ENCODE assay signal across 8 cellular contexts in genomic region chr5:72817639-72818266, GRCh38. TPM values are rescaled to one million over a fixed set of nuclear protein-coding genes. Genes with fewer than 3 reads are reported as not detected.
DNase-seq lines count a peak whose midpoint lies in the region; ATAC-seq, FAIRE-seq and TF ChIP-seq lines count a peak whose summit lies in the region.

No MANE protein-coding gene starts in this region.

- H3K4me3 ChIP-seq in DOHH2 (ENCODE audit: low read length): peak overlapping the region; percentile 96
- peak overlapping the region; percentile 72 for H3K4me3 ChIP-seq in OCI-LY1 (ENCODE audit: low read depth, low read length, poor library complexity, severe bottlenecking)
- H3K4me3 ChIP-seq in H1 (ENCODE audit: extremely low read depth in 1 of 4, insufficient read depth in 2 of 4, low read depth in 3 of 4, low read length in 4 of 4): peak overlapping the region; percentile 76 to 87 (median 81)

- TF ChIP-seq POLR2A in H1 (IDR thresholded peaks at IDR 0.05; ENCODE audit: control extremely low read depth in 1 of 2, low read depth in 2 of 2, low read length in 2 of 2): no peak

- H3K9me2 ChIP-seq in DOHH2 (replicated peaks; ENCODE audit: control insufficient read depth, low read length) (no peaks in the 10 kb centered on the region), OCI-LY1 (ENCODE audit: low read depth, low read length) (no peaks in the 10 kb centered on the region)

- H3K9ac ChIP-seq in OCI-LY1 (ENCODE audit: low read length) (peak overlapping the region; percentile 75), H1 (replicated peaks in 1 of 4; ENCODE audit: extremely low read depth in 1 of 4, low read depth in 3 of 4, low read length in 3 of 4) (peak overlapping the region in 1 of 4 experiments; percentile 90; a peak in 3 of 7 replicates)

- 0 out of 2 replicates have a peak overlapping the region, but pooled peaks have one; percentile 7 for H2AFZ ChIP-seq in OCI-LY1 (ENCODE audit: low read length)
- H2AFZ ChIP-seq in H1 (ENCODE audit: low read length): no peak overlapping the region

- CTCF ChIA-PET in H1 (lab: Charles Lee; ENCODE audit: partially characterized antibody): interaction anchor here (0.9 to 4.0 kb wide), 14 partner anchors 9 to 299 kb away, joined by 3 to 25 read pairs (median 4); no protein-coding TSS in a partner anchor

- no peaks in the 10 kb centered on the region for H3K9me3 Mint-ChIP-seq in osteocyte (ENCODE audit: unreplicated experiment)

- H3K27me3 ChIP-seq in DOHH2 (ENCODE audit: control insufficient read depth, low read length): no peaks in the 10 kb centered on the region
- no peaks in the 10 kb centered on the region for H3K27me3 ChIP-seq in OCI-LY1 (ENCODE audit: insufficient read depth, low read length)
- H3K27me3 ChIP-seq in H1 (replicated peaks in 1 of 4; ENCODE audit: control insufficient read depth in 3 of 4, extremely low read depth in 1 of 4, insufficient read depth in 3 of 4, low read length in 3 of 4): no peaks in the 10 kb centered on the region

- peaks cover 5% of the 10 kb centered on the region for H3F3A ChIP-seq in DOHH2 (ENCODE audit: control insufficient read depth, insufficient read depth)
- no peaks in the 10 kb centered on the region for H3F3A ChIP-seq in OCI-LY1 (ENCODE audit: insufficient read depth, low read length)

- no peak overlapping the region for H2BK5ac ChIP-seq in H1 (ENCODE audit: low read depth, low read length)

- peak overlapping the region; percentile 81 for H3K27ac ChIP-seq in DOHH2 (ENCODE audit: low read depth, low read length)
- H3K27ac ChIP-seq in OCI-LY1 (ENCODE audit: low read depth, low read length, poor library complexity, severe bottlenecking): peak overlapping the region; percentile 61
- H3K27ac ChIP-seq in H1 (ENCODE audit: low read depth, low read length): no peak overlapping the region

- H3K27me3 Mint-ChIP-seq in osteocyte (ENCODE audit: unreplicated experiment): no peaks in the 10 kb centered on the region

- peaks cover 63% of the 10 kb centered on the region for H3K79me2 ChIP-seq in DOHH2 (ENCODE audit: control insufficient read depth, low read length)
- H3K79me2 ChIP-seq in OCI-LY1 (ENCODE audit: insufficient read depth, low read length): no peaks in the 10 kb centered on the region
- H3K79me2 ChIP-seq in H1 (ENCODE audit: control insufficient read depth in 1 of 2, insufficient read depth in 2 of 2, low read length in 2 of 2): peaks cover 0 to 28% of the 10 kb centered on the region in 2 experiments; a peak in 2 of 4 replicates

- H3K9me3 ChIP-seq in DOHH2 (ENCODE audit: control insufficient read depth, insufficient read depth, low read length) (no peaks in the 10 kb centered on the region), OCI-LY1 (ENCODE audit: low read length) (no peaks in the 10 kb centered on the region), H1 (ENCODE audit: insufficient read depth in 2 of 2, low read depth in 1 of 2, low read length in 1 of 2) (no peaks in the 10 kb centered on the region)

- TF ChIP-seq RAD21 in H1 (IDR thresholded peaks at IDR 0.05 in 1 of 2, conservative IDR thresholded peaks at IDR 0.05 in 1 of 2; ENCODE audit: low read depth in 2 of 2, low read length in 2 of 2): no peak

- H3K79me1 ChIP-seq in H1 (ENCODE audit: low read depth, low read length): no peaks in the 10 kb centered on the region

- H4K8ac ChIP-seq in H1 (ENCODE audit: extremely low read depth, insufficient read depth, low read length): no peak overlapping the region

- no peak overlapping the region for H2AK5ac ChIP-seq in H1 (ENCODE audit: low read depth, low read length)

- FAIRE-seq in H1 (lab: Jason Lieb, UNC): no peak

- no peak for ATAC-seq in HG02973 (IDR thresholded peaks at IDR 0.05; ENCODE audit: unreplicated experiment)
- ATAC-seq in GM21526 (IDR thresholded peaks at IDR 0.05; ENCODE audit: low FRiP score, unreplicated experiment): no peak
- ATAC-seq in GM19463 (IDR thresholded peaks at IDR 0.05; ENCODE audit: unreplicated experiment): no peak

- no peak overlapping the region for H4K91ac ChIP-seq in H1 (replicated peaks; ENCODE audit: insufficient read length, low read length)

- H3K23ac ChIP-seq in H1 (ENCODE audit: insufficient read length): no peak overlapping the region

- no peak overlapping the region for H2BK12ac ChIP-seq in H1 (ENCODE audit: low read depth, low read length)

- H2BK15ac ChIP-seq in H1 (ENCODE audit: low read length): no peak overlapping the region

- H3K14ac ChIP-seq in H1 (ENCODE audit: insufficient read length): no peak overlapping the region

- DNase-seq in H1 (ENCODE audit: low read depth in 1 of 2, low spot score in 2 of 2) (no peak), osteocyte (ENCODE audit: extremely low spot score, unreplicated experiment) (no peak), HUDEP-2 (lab: John Stamatoyannopoulos, UW; ENCODE audit: unreplicated experiment in 76 of 76) (no peak)

- peaks cover 7% of the 10 kb centered on the region for H3K36me3 ChIP-seq in DOHH2 (ENCODE audit: control insufficient read depth, low read length)
- no peaks in the 10 kb centered on the region for H3K36me3 ChIP-seq in OCI-LY1 (ENCODE audit: insufficient read depth, low read length)
- H3K36me3 ChIP-seq in H1 (ENCODE audit: control insufficient read depth in 2 of 4, insufficient read depth in 4 of 4, low read length in 3 of 4): no peaks in the 10 kb centered on the region

- POLR2A ChIA-PET in H1 (lab: Charles Lee; ENCODE audit: partially characterized antibody): interaction anchor here (1.2 to 2.8 kb wide), 6 partner anchors 8 to 498 kb away, joined by 3 to 18 read pairs (median 4); partner anchors contain the start of genes MRPS27 and PTCD2

- H3K4me2 ChIP-seq in DOHH2 (ENCODE audit: low read length) (peak overlapping the region; percentile 96), OCI-LY1 (ENCODE audit: low read length) (peak overlapping the region; percentile 78), H1 (ENCODE audit: insufficient read depth in 1 of 2, low read depth in 2 of 2, low read length in 2 of 2) (peak overlapping the region; percentile 86 to 94)

- H3K4ac ChIP-seq in H1 (replicated peaks; ENCODE audit: insufficient read length, low read depth, low read length): no peak overlapping the region

- no peak overlapping the region for H2BK120ac ChIP-seq in H1 (replicated peaks; ENCODE audit: low read depth, low read length)

- H4K20me1 ChIP-seq in DOHH2 (ENCODE audit: control insufficient read depth, insufficient read depth, low read depth, low read length) (peaks cover 4% of the 10 kb centered on the region; the same call in 1 of the 2 replicates), OCI-LY1 (ENCODE audit: insufficient read depth, low read length) (no peaks in the 10 kb centered on the region), H1 (replicated peaks in 1 of 2; ENCODE audit: control insufficient read depth in 1 of 2, insufficient read depth in 2 of 2, low read length in 2 of 2) (no peaks in the 10 kb centered on the region)

- TF ChIP-seq EP300 in H1 (IDR thresholded peaks at IDR 0.05; ENCODE audit: borderline replicate concordance in 1 of 2, low read depth in 2 of 2, low read length in 2 of 2): no peak

- peak overlapping the region; percentile 99 for H3K4me3 Mint-ChIP-seq in osteocyte (ENCODE audit: unreplicated experiment)

- H2BK20ac ChIP-seq in H1 (ENCODE audit: low read length): no peak overlapping the region

- H3K4me1 ChIP-seq in DOHH2 (ENCODE audit: control insufficient read depth, low read length): peaks cover 32% of the 10 kb centered on the region
- H3K4me1 ChIP-seq in OCI-LY1 (ENCODE audit: insufficient read depth, low read length, severe bottlenecking): peaks cover 34% of the 10 kb centered on the region
- H3K4me1 ChIP-seq in H1 (replicated peaks in 1 of 4; ENCODE audit: control insufficient read depth in 3 of 4, insufficient read depth in 4 of 4, low read length in 3 of 4): peaks cover 0 to 6% (median 1%) of the 10 kb centered on the region in 4 experiments; a peak in 5 of 7 replicates

- WGBS in H1 (ENCODE audit: extremely low coverage in 1 of 2, insufficient coverage in 1 of 2, insufficient read length in 1 of 2, insufficient replicate concordance in 2 of 2, low coverage in 1 of 2, low lambda C conversion rate in 2 of 2, missing lambda C conversion rate in 1 of 2), 2 experiments: 41% methylated on average over 6 of the region's 6 CpGs; no CpG with 5 or more reads in 1 of the 2 experiments

- peaks cover 5% of the 10 kb centered on the region for H3K36me3 Mint-ChIP-seq in osteocyte (ENCODE audit: unreplicated experiment)

- TF ChIP-seq CTCF in DOHH2 (IDR thresholded peaks at IDR 0.05; ENCODE audit: low read depth, low read length, poor library complexity, severe bottlenecking): no peak
- TF ChIP-seq CTCF in OCI-LY1 (IDR thresholded peaks at IDR 0.05; ENCODE audit: low read length): no peak
- TF ChIP-seq CTCF in H1 (IDR thresholded peaks at IDR 0.05; ENCODE audit: control extremely low read depth in 1 of 3, insufficient read depth in 1 of 3, low read depth in 1 of 3, low read length in 3 of 3): no peak
- TF ChIP-seq CTCF in osteocyte (IDR thresholded peaks at IDR 0.05): no peak

- H3K4me1 Mint-ChIP-seq in osteocyte (ENCODE audit: unreplicated experiment): peaks cover 33% of the 10 kb centered on the region

- no peak overlapping the region for H3K56ac ChIP-seq in H1 (replicated peaks; ENCODE audit: insufficient read length, low read depth, low read length)

- no peak overlapping the region for H3K18ac ChIP-seq in H1 (ENCODE audit: extremely low read depth, low read length)

- H4K5ac ChIP-seq in H1 (ENCODE audit: insufficient read length, low read depth, low read length): no peak overlapping the region

- H3K27ac Mint-ChIP-seq in osteocyte (ENCODE audit: unreplicated experiment): peak overlapping the region; percentile 99

- peaks cover 6% of the 10 kb centered on the region; the same call in 1 of the 2 replicates for H3K23me2 ChIP-seq in H1 (ENCODE audit: low read depth, low read length)

TF ChIP-seq in H1, 55 proteins besides CTCF, POLR2A, EP300 and RAD21 (continues in another document):
- TF ChIP-seq SP2 (IDR thresholded peaks at IDR 0.05; ENCODE audit: low read length) (no peak), TAF7 (optimal IDR thresholded peaks at IDR 0.05; ENCODE audit: borderline replicate concordance, low read depth, low read length) (no peak)

RNA-seq across cellular contexts. Expression of gene TNPO1, which starts 1.3 kb away (rescaled TPM):
- total RNA-seq in H1 (2021; fragmentation: NEBNext Ultra II Directional; extraction: Animal tissue kit (Norgen Biotek cat#: 25700)): 183 and 211 TPM in 2 replicates
- polyA plus RNA-seq in H1 (2011; rRNA removed): 34.6 and 38.5 TPM in 2 replicates
- 58.6 TPM for polyA plus RNA-seq in H1 (2011; cell fraction: cytosol; rRNA removed)
- 35.7 TPM for polyA plus RNA-seq in H1 (2011; cell fraction: nucleus; rRNA removed)
- polyA plus RNA-seq in H1 (2012, experiment 1 of 2): 72.4 to 119 TPM (median 88.5 TPM) in 4 replicates
- polyA plus RNA-seq in H1 (2012, experiment 2 of 2): 3.8 TPM
- 73.6 TPM for polyA plus RNA-seq in H1 (2013, experiment 1 of 2)
- 71.1 TPM for polyA plus RNA-seq in H1 (2013, experiment 2 of 2)
- 230 and 396 TPM in 2 replicates for polyA minus RNA-seq in H1 (2011; rRNA and poly(A)+ RNA removed)
- 142 TPM for polyA minus RNA-seq in H1 (2011; cell fraction: cytosol; rRNA and poly(A)+ RNA removed)
- polyA minus RNA-seq in H1 (2011; cell fraction: nucleus; rRNA and poly(A)+ RNA removed): 197 TPM
- 141 and 160 TPM in 2 replicates for total RNA-seq in osteocyte
